ENCODE assay signal across 8 cellular contexts in the genomic region with DNA sequence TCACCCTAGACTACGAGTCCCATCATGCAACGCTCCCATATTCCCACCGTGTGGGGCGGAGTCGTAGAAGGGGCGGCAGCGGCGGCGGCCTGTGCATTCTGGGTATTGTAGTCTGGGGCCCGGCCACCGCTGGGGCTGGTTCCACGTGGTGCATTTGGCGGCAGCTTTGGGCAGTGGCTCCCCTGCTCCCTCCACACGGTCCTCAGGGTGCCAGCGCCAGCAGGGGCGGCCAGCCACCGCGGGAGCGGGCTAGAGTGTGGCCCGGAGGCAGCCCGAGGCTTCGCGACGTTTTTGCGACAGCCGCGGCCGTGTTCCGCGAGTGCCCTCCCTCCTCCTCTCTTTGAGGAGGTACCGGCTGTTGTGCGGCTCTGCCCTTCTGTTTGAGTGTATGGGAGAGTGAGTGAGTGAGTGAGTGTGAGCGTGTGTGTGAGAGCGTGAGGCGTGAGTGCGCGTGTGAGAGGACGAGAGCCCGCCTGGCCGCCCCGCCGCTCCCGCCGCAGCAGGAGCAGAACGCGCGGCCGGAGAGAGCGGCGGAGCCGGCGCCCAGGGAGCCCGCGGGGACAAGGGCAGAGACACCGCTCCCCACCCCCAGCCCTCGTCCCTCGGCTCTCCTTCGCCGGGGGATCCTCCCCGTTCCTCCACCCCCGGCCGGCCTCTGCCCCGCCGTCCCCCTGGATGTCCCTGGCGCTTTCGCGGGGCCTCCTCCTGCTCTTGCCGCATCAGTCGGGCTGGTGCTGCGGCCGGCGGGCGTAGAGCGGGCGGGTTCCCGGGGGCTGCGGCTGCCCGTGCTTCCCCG. TPM values are rescaled to one million over a fixed set of nuclear protein-coding genes. Genes with fewer than 3 reads are reported as not detected.
DNase-seq lines count a peak whose midpoint lies in the region; ATAC-seq and TF ChIP-seq lines count a peak whose summit lies in the region.

TSS of gene CDK8 (plus strand) at position 343 of the 796 bp plus-strand sequence. CDS start 513 bp downstream, outside the sequence.

- no peaks in the 10 kb centered on the region for H3K36me3 ChIP-seq in skeletal muscle tissue (ENCODE audit: control insufficient read depth in 3 of 3, insufficient read depth in 3 of 3, low read length in 3 of 3)

- H3K27ac ChIP-seq in VCaP (peak within 1 kb of the TSS; percentile 96), skeletal muscle tissue (ENCODE audit: low read depth, low read length) (peak within 1 kb of the TSS; percentile 92)

- ATAC-seq in GM18907 (IDR thresholded peaks at IDR 0.05; ENCODE audit: unreplicated experiment) (peak; percentile 92), HG03139 (IDR thresholded peaks at IDR 0.05; ENCODE audit: unreplicated experiment) (peak; percentile 77)

- no peaks in the 10 kb centered on the region for H3K27me3 ChIP-seq in skeletal muscle tissue (ENCODE audit: control insufficient read depth in 3 of 3, insufficient read depth in 3 of 3, low read length in 3 of 3)

- CTCF ChIA-PET in AG04449 (lab: Yijun Ruan, JAX) = no interaction called here

- TF ChIP-seq CTCF in AG04449 (IDR thresholded peaks at IDR 0.05; ENCODE audit: insufficient read depth, low read length, missing control alignments) = no peak
- no peak for TF ChIP-seq CTCF in VCaP (conservative IDR thresholded peaks at IDR 0.05)

- peaks cover 0 to 25% (median 5%) of the 10 kb centered on the region in 3 donors for H3K4me1 ChIP-seq in skeletal muscle tissue (ENCODE audit: control insufficient read depth in 3 of 3, insufficient read depth in 3 of 3, low read length in 3 of 3)

- H3K4me3 ChIP-seq in AG04449 (ENCODE audit: low read depth, low read length) (peak within 1 kb of the TSS; percentile 89), iPS-18c (ENCODE audit: insufficient read depth, low read depth, low read length) (peak within 1 kb of the TSS; percentile 75), skeletal muscle tissue (ENCODE audit: low read length in 3 of 3) (peak within 1 kb of the TSS; percentile 80 to 84 (median 82))

- no peaks in the 10 kb centered on the region for H3K9me3 ChIP-seq in iPS-18c (ENCODE audit: control insufficient read depth, insufficient read depth, low read length)
- H3K9me3 ChIP-seq in skeletal muscle tissue (ENCODE audit: control insufficient read depth in 3 of 3, low read length in 3 of 3) = no peaks in the 10 kb centered on the region

- peak within 1 kb of the TSS; percentile 78 to 86 (median 86) for H3K9ac ChIP-seq in skeletal muscle tissue (ENCODE audit: low read depth in 1 of 3, low read length in 3 of 3)

- DNase-seq in AG04449 (ENCODE audit: low read depth, low spot score) (peak; percentile 33), NCI-H2196 treated with DMSO at 0.1 percent for 48 hours (lab: John Stamatoyannopoulos, UW; ENCODE audit: unreplicated experiment) (peak; percentile 69), T47D (ENCODE audit: low read depth in 1 of 2, low spot score in 1 of 2) (peak; percentile 43 to 94)

- POLR2A ChIA-PET in AG04449 (lab: Yijun Ruan, JAX) = no interaction called here

- in situ Hi-C loops in T47D (cut with HindIII; ENCODE audit: low pct_unique_long_range_greater_than_20kb, low sequenced_read_pairs) = no loop called here

RNA-seq across cellular contexts. Expression of gene CDK8, which starts in this region (rescaled TPM):
- total RNA-seq in skeletal muscle tissue = 17.7 TPM

Comparison
In these comparisons a context has a peak if more than half of its experiments do, and no peak if none do; other contexts are left out.
1. Peak in every context shown above with its lines: DNase-seq, ATAC-seq, H3K4me3 ChIP-seq and H3K27ac ChIP-seq.